ENCODE assay signal across 2 cellular contexts in genomic region chr10:60167056-60167455, GRCh38.
TF ChIP-seq lines count a peak whose summit lies in the region.

No MANE protein-coding gene starts in this region.

TF ChIP-seq in IMR-90, 13 proteins besides CTCF, POLR2A, EP300 and RAD21 (continued from another document):
- no peak for TF ChIP-seq NFE2L2 (IDR thresholded peaks at IDR 0.05; ENCODE audit: low read depth, low read length)
- no peak for TF ChIP-seq MAZ (IDR thresholded peaks at IDR 0.05; ENCODE audit: borderline replicate concordance, low read depth, low read length)
- TF ChIP-seq, protein P1, sequence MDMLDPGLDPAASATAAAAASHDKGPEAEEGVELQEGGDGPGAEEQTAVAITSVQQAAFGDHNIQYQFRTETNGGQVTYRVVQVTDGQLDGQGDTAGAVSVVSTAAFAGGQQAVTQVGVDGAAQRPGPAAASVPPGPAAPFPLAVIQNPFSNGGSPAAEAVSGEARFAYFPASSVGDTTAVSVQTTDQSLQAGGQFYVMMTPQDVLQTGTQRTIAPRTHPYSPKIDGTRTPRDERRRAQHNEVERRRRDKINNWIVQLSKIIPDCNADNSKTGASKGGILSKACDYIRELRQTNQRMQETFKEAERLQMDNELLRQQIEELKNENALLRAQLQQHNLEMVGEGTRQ (IDR thresholded peaks at IDR 0.05; ENCODE audit: low read depth, low read length) = no peak
- TF ChIP-seq SMC3 (IDR thresholded peaks at IDR 0.05; ENCODE audit: low read depth, low read length) = no peak
- TF ChIP-seq CHD1 (IDR thresholded peaks at IDR 0.05; ENCODE audit: low read depth, low read length) = no peak
- no peak for TF ChIP-seq MAFK (IDR thresholded peaks at IDR 0.05; ENCODE audit: low read depth, low read length)
- no peak for TF ChIP-seq FOS (IDR thresholded peaks at IDR 0.05; ENCODE audit: low read depth, low read length)
- TF ChIP-seq RCOR1 (IDR thresholded peaks at IDR 0.05; ENCODE audit: insufficient replicate concordance, low read length) = no peak
- TF ChIP-seq, protein P2, sequence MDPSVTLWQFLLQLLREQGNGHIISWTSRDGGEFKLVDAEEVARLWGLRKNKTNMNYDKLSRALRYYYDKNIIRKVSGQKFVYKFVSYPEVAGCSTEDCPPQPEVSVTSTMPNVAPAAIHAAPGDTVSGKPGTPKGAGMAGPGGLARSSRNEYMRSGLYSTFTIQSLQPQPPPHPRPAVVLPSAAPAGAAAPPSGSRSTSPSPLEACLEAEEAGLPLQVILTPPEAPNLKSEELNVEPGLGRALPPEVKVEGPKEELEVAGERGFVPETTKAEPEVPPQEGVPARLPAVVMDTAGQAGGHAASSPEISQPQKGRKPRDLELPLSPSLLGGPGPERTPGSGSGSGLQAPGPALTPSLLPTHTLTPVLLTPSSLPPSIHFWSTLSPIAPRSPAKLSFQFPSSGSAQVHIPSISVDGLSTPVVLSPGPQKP (IDR thresholded peaks at IDR 0.05; ENCODE audit: borderline replicate concordance, low read depth, low read length) = no peak
- TF ChIP-seq CEBPB (IDR thresholded peaks at IDR 0.05; ENCODE audit: low read depth, low read length) = no peak

TF ChIP-seq in HepG2, 621 proteins besides CTCF, POLR2A, EP300 and RAD21 (continued from another document):
- no peak for TF ChIP-seq ZFP36L2 (CRISPR knock-in tag; IDR thresholded peaks at IDR 0.05)
- no peak for TF ChIP-seq RXRA (CRISPR knock-in tag; IDR thresholded peaks at IDR 0.05)
- TF ChIP-seq ZNF746 (CRISPR knock-in tag; IDR thresholded peaks at IDR 0.05) = no peak
- TF ChIP-seq ZBTB8A (CRISPR knock-in tag; IDR thresholded peaks at IDR 0.05; ENCODE audit: borderline replicate concordance, low read depth) = no peak
- no peak for TF ChIP-seq ZNF891 (CRISPR knock-in tag; IDR thresholded peaks at IDR 0.05)
